In the genomic region with DNA sequence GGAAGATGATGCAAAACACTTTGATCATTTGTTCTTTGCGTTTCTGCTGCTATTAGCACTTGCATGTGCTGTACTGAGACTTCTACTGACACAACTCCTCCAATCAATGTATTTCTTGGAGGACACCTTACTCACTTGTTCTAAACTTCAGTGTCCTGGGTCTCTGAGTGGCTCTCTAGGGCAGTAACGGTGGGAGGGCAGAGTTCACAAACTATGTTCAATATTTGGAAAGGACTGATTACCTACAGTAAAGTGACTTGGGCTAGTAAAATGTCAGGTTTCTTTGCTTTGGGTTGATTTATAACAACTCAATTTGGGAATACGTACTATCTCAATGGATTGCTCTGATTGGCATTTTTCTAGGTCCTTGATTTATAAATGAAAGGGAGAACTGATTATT, we compare ENCODE assay signal across 17 cellular contexts. TPM values are rescaled to one million over a fixed set of nuclear protein-coding genes. Genes with fewer than 3 reads are reported as not detected.
"Had no signal": no experiment of that assay in that cellular context is flagged by ENCODE, and none has a peak within 500 bp of the region (broad histone marks: within the 10 kb centered on the region; RNA-seq: fewer than 3 reads in every experiment).

No MANE protein-coding gene starts in this region.

- H3K4me1 ChIP-seq: uterus had no signal

- ATAC-seq: body of pancreas, heart left ventricle had no signal

- H3K9me3 ChIP-seq: body of pancreas, gastroesophageal sphincter, heart left ventricle, transverse colon, uterus had no signal

- H3K36me3 ChIP-seq: gastroesophageal sphincter, heart left ventricle, transverse colon, uterus, WERI-Rb-1 had no signal

- H3K27me3 ChIP-seq: body of pancreas, gastroesophageal sphincter, heart left ventricle, transverse colon, uterus had no signal

- H3K27ac ChIP-seq: body of pancreas, heart left ventricle, transverse colon, uterus, WERI-Rb-1 had no signal

- DNase-seq: activated CD4-positive, alpha-beta T cell treated with anti-CD3 and anti-CD28 coated beads, Interleukin-2, amount 50 U/mL, for 4 hours; activated naive CD4-positive, alpha-beta T cell; activated naive CD8-positive, alpha-beta T cell treated with anti-CD3 and anti-CD28 coated beads, Interleukin-2, amount 10 ng/mL, durations not matched to agents 7 days and 5 days; body of pancreas; erythroblast; heart left ventricle; nephron progenitor cell; occipital lobe; posterior cingulate gyrus; stimulated activated CD4-positive, alpha-beta T cell treated with anti-CD3 and anti-CD28 coated beads, Interleukin-15, amount 100 ng/mL, for 24 hours; stimulated activated CD4-positive, alpha-beta T cell treated with anti-CD3 and anti-CD28 coated beads, Interleukin-2, amount 100 ng/mL, for 48 hours; T-helper 2 cell; transverse colon; WERI-Rb-1 had no signal

- H3K4me3 ChIP-seq: body of pancreas, gastroesophageal sphincter, heart left ventricle, transverse colon, uterus had no signal

RNA-seq across cellular contexts. Expression of a gene that starts 49.3 kb away (rescaled TPM):
- total RNA-seq: occipital lobe, skeletal muscle tissue had no signal
